Comparison of ENCODE assay signal across 20 cellular contexts in genomic region chr14:67056684-67057083, GRCh38.
DNase-seq lines count a peak whose midpoint lies in the region; ATAC-seq and TF ChIP-seq lines count a peak whose summit lies in the region.
"Had no signal": no experiment of that assay in that cellular context is flagged by ENCODE, and none has a peak within 500 bp of the region (broad histone marks: within the 10 kb centered on the region; RNA-seq: fewer than 3 reads in every experiment).

No MANE protein-coding gene starts in this region.

- DNase-seq in right cardiac atrium (peak in 2 of 3 donors; percentile 26 to 42), left ventricle myocardium superior (no peak), RWPE2 (ENCODE audit: low spot score) (peak; percentile 68), left lung (peak in 1 of 2 donors; percentile 61), upper lobe of right lung (peak; percentile 48), sigmoid colon (no peak), DMS114 treated with DMSO at 0.1 percent for 48 hours (lab: John Stamatoyannopoulos, UW; ENCODE audit: unreplicated experiment) (no peak)
- DNase-seq: 8988T; ACHN; C1 segment of cervical spinal cord; Calu3; CD4-positive, alpha-beta memory T cell; COR-L47; DMS153; DND-41; GM23248; H7; HCEC 1CT had no signal

- intact Hi-C loops in right cardiac atrium (cut with DNase I) (no loop called here), left ventricle myocardium superior (cut with micrococcal nuclease) (no loop called here), left lung (cut with DNase I) (no loop called here), upper lobe of right lung (cut with DNase I) (no loop called here), sigmoid colon (cut with DNase I) (no loop called here)

- WGBS in right cardiac atrium = 96% methylated on average over 21 of the region's 21 CpGs
- 96 to 97% methylated on average over 21 of the region's 21 CpGs for WGBS in sigmoid colon, 2 donors

- H3K36me3 ChIP-seq in RWPE2 (ENCODE audit: low read depth) = peaks cover 6% of the 10 kb centered on the region; the same call in 1 of the 2 replicates
- peaks cover 0 to 3% of the 10 kb centered on the region in 2 donors for H3K36me3 ChIP-seq in left lung
- H3K36me3 ChIP-seq in upper lobe of right lung = no peaks in the 10 kb centered on the region
- H3K36me3 ChIP-seq in sigmoid colon = peaks cover 0 to 6% (median 0%) of the 10 kb centered on the region in 4 donors

- H3K4me3 ChIP-seq in right cardiac atrium (ENCODE audit: low read length) (no peak overlapping the region), RWPE2 (ENCODE audit: severe bottlenecking) (no peak overlapping the region), left lung (no peak overlapping the region), upper lobe of right lung (no peak overlapping the region), sigmoid colon (no peak overlapping the region)
- H3K4me3 ChIP-seq: A549, GM23248 had no signal

- H3K27ac ChIP-seq in right cardiac atrium (ENCODE audit: low read length) (no peak overlapping the region), RWPE2 (ENCODE audit: poor library complexity, severe bottlenecking) (no peak overlapping the region), left lung (no peak overlapping the region), upper lobe of right lung (no peak overlapping the region), sigmoid colon (no peak overlapping the region)
- H3K27ac ChIP-seq: A549, GM23248 had no signal

- no peak for TF ChIP-seq CTCF in RWPE2 (IDR thresholded peaks at IDR 0.05; ENCODE audit: poor library complexity, severe bottlenecking)
- TF ChIP-seq CTCF in left lung (IDR thresholded peaks at IDR 0.05) = no peak
- TF ChIP-seq CTCF in upper lobe of right lung (IDR thresholded peaks at IDR 0.05) = no peak
- no peak for TF ChIP-seq CTCF in sigmoid colon (IDR thresholded peaks at IDR 0.05)

- no peak for TF ChIP-seq POLR2A in sigmoid colon (IDR thresholded peaks at IDR 0.05)

- ATAC-seq in right cardiac atrium (peak in 1 of 2 donors; percentile 28), left ventricle myocardium superior (no peak), RWPE2 (ENCODE audit: low read depth) (no peak), left lung (peak; percentile 21), upper lobe of right lung (peak; percentile 40), HG02981 (IDR thresholded peaks at IDR 0.05; ENCODE audit: unreplicated experiment) (no peak)
- ATAC-seq: A549 had no signal

- TF ChIP-seq EP300 in sigmoid colon (IDR thresholded peaks at IDR 0.05) = no peak

- H3K9me3 ChIP-seq in right cardiac atrium (ENCODE audit: control insufficient read depth, low read length) (no peaks in the 10 kb centered on the region), RWPE2 (ENCODE audit: severe bottlenecking) (peaks cover 5% of the 10 kb centered on the region), left lung (peaks cover 0 to 11% of the 10 kb centered on the region in 2 donors), upper lobe of right lung (no peaks in the 10 kb centered on the region), sigmoid colon (no peaks in the 10 kb centered on the region)

- H3K27me3 ChIP-seq in right cardiac atrium (ENCODE audit: control insufficient read depth, insufficient read depth) = no peaks in the 10 kb centered on the region
- no peaks in the 10 kb centered on the region for H3K27me3 ChIP-seq in RWPE2 (ENCODE audit: insufficient read depth, poor library complexity, severe bottlenecking)
- H3K27me3 ChIP-seq in left lung = no peaks in the 10 kb centered on the region
- H3K27me3 ChIP-seq in upper lobe of right lung = no peaks in the 10 kb centered on the region
- no peaks in the 10 kb centered on the region for H3K27me3 ChIP-seq in sigmoid colon

- no peaks in the 10 kb centered on the region for H3K4me1 ChIP-seq in right cardiac atrium (ENCODE audit: control insufficient read depth, insufficient read depth, low read length)
- no peaks in the 10 kb centered on the region for H3K4me1 ChIP-seq in RWPE2 (ENCODE audit: insufficient read depth, poor library complexity, severe bottlenecking)
- H3K4me1 ChIP-seq in left lung = no peaks in the 10 kb centered on the region
- no peaks in the 10 kb centered on the region for H3K4me1 ChIP-seq in upper lobe of right lung
- H3K4me1 ChIP-seq in sigmoid colon = no peaks in the 10 kb centered on the region
- H3K4me1 ChIP-seq: A549 had no signal

Comparison
In these comparisons a context has a peak if more than half of its experiments do, and no peak if none do; other contexts are left out.
1. DNase-seq: peak in right cardiac atrium (2 of 3), RWPE2 (single experiment) and upper lobe of right lung (single experiment); none in left ventricle myocardium superior (single experiment), sigmoid colon (single experiment) and DMS114 treated with DMSO at 0.1 percent for 48 hours (single experiment).
2. ATAC-seq: peak in left lung (single experiment) and upper lobe of right lung (single experiment); none in left ventricle myocardium superior (single experiment), RWPE2 (single experiment) and HG02981 (single experiment).